22 cellular contexts compared by ENCODE assay signal in the genomic region with DNA sequence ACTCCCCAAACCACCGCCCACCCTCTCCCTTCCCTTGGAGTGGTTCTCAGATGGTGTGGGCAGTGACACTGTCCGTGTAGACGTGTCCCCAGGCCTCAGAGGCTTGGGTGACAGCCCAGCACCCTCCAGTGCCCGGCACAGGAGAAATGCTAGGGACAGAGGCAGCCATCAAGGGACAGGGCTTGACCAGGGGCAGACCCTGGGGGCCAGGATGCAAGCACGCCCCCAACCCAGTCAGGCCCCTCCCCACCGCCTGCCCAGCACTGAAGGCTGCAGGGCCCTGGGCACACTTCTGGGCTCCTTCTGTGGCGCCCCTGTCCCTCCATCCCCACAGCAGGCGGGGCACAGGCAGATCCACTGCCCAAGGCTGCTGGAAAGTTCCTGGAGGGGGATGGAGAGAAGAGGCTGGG. TPM values are rescaled to one million over a fixed set of nuclear protein-coding genes. Genes with fewer than 3 reads are reported as not detected.
DNase-seq lines count a peak whose midpoint lies in the region; ATAC-seq, FAIRE-seq and TF ChIP-seq lines count a peak whose summit lies in the region.
"Had no signal": no experiment of that assay in that cellular context is flagged by ENCODE, and none has a peak within 500 bp of the region (broad histone marks: within the 10 kb centered on the region; RNA-seq: fewer than 3 reads in every experiment).

No MANE protein-coding gene starts in this region.

- H3K9me3 ChIP-seq in A549 (no peaks in the 10 kb centered on the region), Panc1 (ENCODE audit: control insufficient read depth, insufficient read depth, low read depth, low read length) (no peaks in the 10 kb centered on the region)
- H3K9me3 ChIP-seq: HAP-1 had no signal

- POLR2A ChIA-PET in A549 (lab: Yijun Ruan, JAX) (no interaction called here), Panc1 (lab: Charles Lee) (no interaction called here)

- H3K9me3 Mint-ChIP-seq in stimulated activated naive B cell treated with anti-CD40 and anti-IgM and Interleukin-4, amounts not matched to agents 10 μg/mL and 1 μg/mL and 100 μg/mL, for 72 hours, result peaks cover 18 to 34% of the 10 kb centered on the region in 2 donors
- H3K9me3 Mint-ChIP-seq in endothelial cell (ENCODE audit: unreplicated experiment), result no peaks in the 10 kb centered on the region

- H3K4me3 ChIP-seq in A549, result no peak overlapping the region
- no peak overlapping the region for H3K4me3 ChIP-seq in Panc1 (ENCODE audit: low read depth in 2 of 2, low read length in 2 of 2)
- H3K4me3 ChIP-seq: HAP-1, PC-9 had no signal

- H3K27me3 ChIP-seq in Panc1 (ENCODE audit: control insufficient read depth, insufficient read depth, low read length), result no peaks in the 10 kb centered on the region

- TF ChIP-seq POLR2A in A549 (IDR thresholded peaks at IDR 0.05; ENCODE audit: low read length), result no peak

- intact Hi-C loops in Panc1 (cut with micrococcal nuclease; ENCODE audit: unreplicated experiment) (no loop called here), posterior vena cava (cut with DNase I) (no loop called here)

- CTCF ChIA-PET in A549 (lab: Yijun Ruan, JAX), result interaction anchor here (3.1 kb wide), 1 partner anchor 23 kb away, joined by 10 read pairs; no protein-coding TSS in a partner anchor
- CTCF ChIA-PET in Panc1 (lab: Charles Lee), result no interaction called here

- TF ChIP-seq EP300 in A549 (IDR thresholded peaks at IDR 0.05), result no peak

- BruUV-seq in Panc1 (replicated peaks; lab: Mats Ljungman, UMichigan), result no TSS peak

- no peak overlapping the region for H3K27ac Mint-ChIP-seq in stimulated activated naive B cell treated with anti-CD40 and anti-IgM and Interleukin-4, amounts not matched to agents 10 μg/mL and 1 μg/mL and 100 μg/mL, for 72 hours
- no peak overlapping the region for H3K27ac Mint-ChIP-seq in endothelial cell (ENCODE audit: unreplicated experiment)

- no peak for TF ChIP-seq RAD21 in A549 (conservative IDR thresholded peaks at IDR 0.05 in 1 of 2, IDR thresholded peaks at IDR 0.05 in 1 of 2)

- DNase-seq in A549 (ENCODE audit: low read depth in 1 of 2, low spot score in 1 of 2), result no peak
- no peak for DNase-seq in Panc1 (ENCODE audit: low read depth, low spot score)
- peak; percentile 79 for DNase-seq in left kidney (ENCODE audit: low read depth, low spot score)
- peak; percentile 59 for DNase-seq in posterior vena cava (ENCODE audit: low spot score)
- DNase-seq in stimulated activated naive B cell treated with anti-CD40 and anti-IgM and Interleukin-4, amounts not matched to agents 10 μg/mL and 1 μg/mL and 100 μg/mL, for 72 hours, result no peak
- no peak for DNase-seq in SKM-1 (lab: John Stamatoyannopoulos, UW; ENCODE audit: unreplicated experiment)
- DNase-seq in cortex of kidney (lab: John Stamatoyannopoulos, UW), result no peak
- DNase-seq in endothelial cell (ENCODE audit: low spot score), result no peak
- DNase-seq: GF-D8, MV-4-11, NCI-H1417 treated with DMSO at 0.1 percent for 48 hours, NCI-H1930, NCI-H2171 treated with DMSO at 0.1 percent for 48 hours, NCI-H774, PC-9 had no signal

- no peak for FAIRE-seq in A549 (lab: Jason Lieb, UNC)
- FAIRE-seq: GM12891, GM18507 had no signal

- no peaks in the 10 kb centered on the region for H3K36me3 ChIP-seq in Panc1 (ENCODE audit: control insufficient read depth, insufficient read depth, low read length)
- H3K36me3 ChIP-seq: HAP-1 had no signal

- peaks cover 0 to 7% of the 10 kb centered on the region in 2 donors for H3K4me1 Mint-ChIP-seq in stimulated activated naive B cell treated with anti-CD40 and anti-IgM and Interleukin-4, amounts not matched to agents 10 μg/mL and 1 μg/mL and 100 μg/mL, for 72 hours
- H3K4me1 Mint-ChIP-seq in endothelial cell (ENCODE audit: unreplicated experiment), result no peaks in the 10 kb centered on the region

- WGBS in A549 (ENCODE audit: missing lambda C conversion rate), result 75% methylated on average over 2 of the region's 8 CpGs

- no peak for TF ChIP-seq CTCF in A549 (IDR thresholded peaks at IDR 0.05)
- no peak for TF ChIP-seq CTCF in Panc1 (IDR thresholded peaks at IDR 0.05)
- no peak for TF ChIP-seq CTCF in endothelial cell (IDR thresholded peaks at IDR 0.05; ENCODE audit: unreplicated experiment)

- H3K4me2 ChIP-seq in A549, result no peak overlapping the region
- H3K4me2 ChIP-seq: PC-9 had no signal

- H3K27me3 Mint-ChIP-seq in stimulated activated naive B cell treated with anti-CD40 and anti-IgM and Interleukin-4, amounts not matched to agents 10 μg/mL and 1 μg/mL and 100 μg/mL, for 72 hours, result peaks cover 76% of the 10 kb centered on the region in 2 donors
- peaks cover 18% of the 10 kb centered on the region for H3K27me3 Mint-ChIP-seq in endothelial cell (ENCODE audit: unreplicated experiment)

- H3K4me1 ChIP-seq in A549 (no peaks in the 10 kb centered on the region), Panc1 (ENCODE audit: control insufficient read depth, insufficient read depth, low read length) (no peaks in the 10 kb centered on the region; the same call in 1 of the 2 replicates)
- H3K4me1 ChIP-seq: HAP-1 had no signal

- H3K4me3 Mint-ChIP-seq in stimulated activated naive B cell treated with anti-CD40 and anti-IgM and Interleukin-4, amounts not matched to agents 10 μg/mL and 1 μg/mL and 100 μg/mL, for 72 hours, result no peak overlapping the region
- H3K4me3 Mint-ChIP-seq in endothelial cell (ENCODE audit: unreplicated experiment), result no peak overlapping the region

- no peak overlapping the region for H3K27ac ChIP-seq in A549
- no peak overlapping the region for H3K27ac ChIP-seq in Panc1 (ENCODE audit: low read length)
- H3K27ac ChIP-seq: C4-2B, PC-9 had no signal

- in situ Hi-C loops in Panc1 (cut with HindIII; ENCODE audit: low pct_unique_long_range_greater_than_20kb, low sequenced_read_pairs), result no loop called here

- H3K36me3 Mint-ChIP-seq in stimulated activated naive B cell treated with anti-CD40 and anti-IgM and Interleukin-4, amounts not matched to agents 10 μg/mL and 1 μg/mL and 100 μg/mL, for 72 hours, result no peaks in the 10 kb centered on the region
- H3K36me3 Mint-ChIP-seq in endothelial cell (ENCODE audit: low read depth, unreplicated experiment), result peaks cover 5% of the 10 kb centered on the region

- ATAC-seq in A549 (peak; percentile 11 to 26; a peak in 3 of 6 replicates), Panc1 (peak; percentile 26; the same call in 1 of the 2 replicates)
- ATAC-seq in stimulated activated naive B cell treated with anti-CD40 and anti-IgM and Interleukin-4, amounts not matched to agents 10 μg/mL and 1 μg/mL and 100 μg/mL, for 72 hours (replicated peaks), result no peak

TF ChIP-seq in A549, 52 proteins besides CTCF, POLR2A, EP300 and RAD21:
- no peak for TF ChIP-seq KDM1A (IDR thresholded peaks at IDR 0.05; ENCODE audit: low read depth)
- TF ChIP-seq, protein P1, sequence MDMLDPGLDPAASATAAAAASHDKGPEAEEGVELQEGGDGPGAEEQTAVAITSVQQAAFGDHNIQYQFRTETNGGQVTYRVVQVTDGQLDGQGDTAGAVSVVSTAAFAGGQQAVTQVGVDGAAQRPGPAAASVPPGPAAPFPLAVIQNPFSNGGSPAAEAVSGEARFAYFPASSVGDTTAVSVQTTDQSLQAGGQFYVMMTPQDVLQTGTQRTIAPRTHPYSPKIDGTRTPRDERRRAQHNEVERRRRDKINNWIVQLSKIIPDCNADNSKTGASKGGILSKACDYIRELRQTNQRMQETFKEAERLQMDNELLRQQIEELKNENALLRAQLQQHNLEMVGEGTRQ (IDR thresholded peaks at IDR 0.05), result no peak

RNA-seq across cellular contexts. Expression of gene IGF2, which starts 11.1 kb away (rescaled TPM):
- polyA plus RNA-seq in A549 (2011; rRNA removed) (2.0 and 4.9 TPM in 2 replicates), A549 (2017; fragmentation: RNase III; extraction: RNeasy Plus Mini Kit Qiagen cat#74134 plus additional on column Dnase treatment) (1.1 to 4.2 TPM (median 2.9 TPM) in 3 replicates)
- polyA plus RNA-seq in A549 (2012; cell fraction: cytosol; rRNA removed), result 1.4 and 1.6 TPM in 2 replicates
- 1.3 and 1.7 TPM in 2 replicates for polyA plus RNA-seq in A549 (2012; cell fraction: nucleus; rRNA removed)
- 8.9 and 10.0 TPM in 2 replicates for polyA minus RNA-seq in A549 (2011; rRNA and poly(A)+ RNA removed)
- total RNA-seq in Panc1 (2021; ENCODE audit: unreplicated experiment) (14.5 TPM), posterior vena cava (100 to 1,000 TPM; 161 to 323 TPM), endothelial cell (ENCODE audit: unreplicated experiment) (2.1 TPM)
- polyA plus RNA-seq in Panc1 (2012; ENCODE audit: insufficient read length), result 20.5 TPM

RNA-seq across cellular contexts. Expression of gene INS, which starts 32.9 kb away (rescaled TPM):
- polyA plus RNA-seq in A549 (2011; rRNA removed), result not detected in 2 replicates
- not detected in 2 replicates for polyA plus RNA-seq in A549 (2012; cell fraction: cytosol; rRNA removed)
- polyA plus RNA-seq in A549 (2012; cell fraction: nucleus; rRNA removed), result not detected in 2 replicates
- not detected in 3 replicates for polyA plus RNA-seq in A549 (2017; fragmentation: RNase III; extraction: RNeasy Plus Mini Kit Qiagen cat#74134 plus additional on column Dnase treatment)
- not detected in 2 replicates for polyA minus RNA-seq in A549 (2011; rRNA and poly(A)+ RNA removed)
- total RNA-seq in Panc1 (2021; ENCODE audit: unreplicated experiment), result not detected
- polyA plus RNA-seq in Panc1 (2012; ENCODE audit: insufficient read length), result not detected
- total RNA-seq in posterior vena cava, result not detected
- total RNA-seq in endothelial cell (ENCODE audit: unreplicated experiment), result not detected
- total RNA-seq: A172, HT1080, NCI-H460, PC-9 had no signal

RNA-seq across cellular contexts. Expression of gene TH, which starts 43.5 kb away (rescaled TPM):
- polyA plus RNA-seq in A549 (2011; rRNA removed), result not detected in 2 replicates
- polyA plus RNA-seq in A549 (2012; cell fraction: cytosol; rRNA removed), result 0.04 TPM in 2 replicates
- 0.05 and 0.06 TPM in 2 replicates for polyA plus RNA-seq in A549 (2012; cell fraction: nucleus; rRNA removed)
- not detected in 3 replicates for polyA plus RNA-seq in A549 (2017; fragmentation: RNase III; extraction: RNeasy Plus Mini Kit Qiagen cat#74134 plus additional on column Dnase treatment)
- 0.15 TPM in 1 of 2 replicates, not detected in the other for polyA minus RNA-seq in A549 (2011; rRNA and poly(A)+ RNA removed)
- not detected for total RNA-seq in Panc1 (2021; ENCODE audit: unreplicated experiment)
- 0.38 TPM for polyA plus RNA-seq in Panc1 (2012; ENCODE audit: insufficient read length)
- total RNA-seq in posterior vena cava, result under 1 TPM in 1 of 2 donors, not detected in 1; 0.67 TPM
- not detected for total RNA-seq in endothelial cell (ENCODE audit: unreplicated experiment)
- total RNA-seq: HT1080, NCI-H460 had no signal

Comparison
In these comparisons a context has a peak if more than half of its experiments do, and no peak if none do; other contexts are left out.
1. ATAC-seq: peak in A549 (2 of 2) and Panc1 (single experiment); none in stimulated activated naive B cell treated with anti-CD40 and anti-IgM and Interleukin-4, amounts not matched to agents 10 μg/mL and 1 μg/mL and 100 μg/mL, for 72 hours (0 of 2).
2. DNase-seq: peak in left kidney (single experiment) and posterior vena cava (single experiment); none in A549 (0 of 2), Panc1 (single experiment), stimulated activated naive B cell treated with anti-CD40 and anti-IgM and Interleukin-4, amounts not matched to agents 10 μg/mL and 1 μg/mL and 100 μg/mL, for 72 hours (single experiment), SKM-1 (single experiment), cortex of kidney (single experiment) and endothelial cell (single experiment).
3. RNA of gene IGF2, which starts 11.1 kb away (total RNA-seq): 161 to 323 TPM in posterior vena cava; 14.5 TPM in Panc1 (single experiment) and 2.1 TPM in endothelial cell (single experiment); every median in the first group is over 10 times any median in the second.